Comparison of ENCODE assay signal across 23 cellular contexts in genomic region chr10:124298891-124299290, GRCh38.
"Had no signal": no experiment of that assay in that cellular context is flagged by ENCODE, and none has a peak within 500 bp of the region (broad histone marks: within the 10 kb centered on the region; RNA-seq: fewer than 3 reads in every experiment).

No MANE protein-coding gene starts in this region.

- H3K27me3 ChIP-seq: colonic mucosa, esophagus muscularis mucosa, gastroesophageal sphincter, heart left ventricle, right lobe of liver, spleen, thyroid gland had no signal

- FAIRE-seq: endometrium, urothelium cell line had no signal

- DNase-seq: activated CD4-positive, alpha-beta memory T cell treated with anti-CD3 and anti-CD28 coated beads for 36 hours; activated CD4-positive, alpha-beta T cell treated with anti-CD3 and anti-CD28 coated beads for 4 hours; activated naive CD4-positive, alpha-beta T cell treated with anti-CD3 and anti-CD28 coated beads, Interleukin-2, amount 10 ng/mL, durations not matched to agents 7 days and 5 days; activated naive CD8-positive, alpha-beta T cell treated with anti-CD3 and anti-CD28 coated beads, Interleukin-2, amount 50 U/mL, for 24 hours; activated T-cell treated with anti-CD3 and anti-CD28 coated beads, Interleukin-2, amount 50 U/mL, for 1 hour; anterior cingulate cortex; caudate nucleus; colonic mucosa; heart left ventricle; kidney glomerular epithelial cell; lower lobe of right lung; nephron progenitor cell; spleen; stimulated activated naive B cell treated with anti-CD40 and anti-IgM and Interleukin-4, amounts not matched to agents 10 μg/mL and 1 μg/mL and 100 μg/mL, for 72 hours; thyroid gland had no signal

- ATAC-seq: activated naive CD8-positive, alpha-beta T cell treated with anti-CD3 and anti-CD28 coated beads, Interleukin-2, amount 50 U/mL, for 24 hours; activated T-helper 17 cell treated with anti-CD3 and anti-CD28 coated beads, Interleukin-2, amount 50 U/mL, for 72 hours; gastroesophageal sphincter; heart left ventricle; lower lobe of right lung; psoas muscle; right lobe of liver; stimulated activated naive B cell treated with anti-CD40 and anti-IgM and Interleukin-4, amounts not matched to agents 10 μg/mL and 1 μg/mL and 100 μg/mL, for 72 hours had no signal

- H3K9me3 ChIP-seq: colonic mucosa, psoas muscle, right lobe of liver, thyroid gland had no signal

- H3K36me3 ChIP-seq: colonic mucosa, esophagus muscularis mucosa, gastroesophageal sphincter, heart left ventricle, lower lobe of right lung, right lobe of liver, spleen, thyroid gland had no signal

- H3K4me1 ChIP-seq: colonic mucosa, heart left ventricle, lower lobe of right lung, psoas muscle, right lobe of liver, spleen, thyroid gland had no signal

- H3K27ac ChIP-seq: colonic mucosa, esophagus muscularis mucosa, gastroesophageal sphincter, heart left ventricle, lower lobe of right lung, psoas muscle, right lobe of liver, SK-N-MC, spleen, thyroid gland had no signal

- H3K4me3 ChIP-seq: colonic mucosa, esophagus muscularis mucosa, gastroesophageal sphincter, heart left ventricle, lower lobe of right lung, psoas muscle, right lobe of liver, SK-N-MC, spleen, thyroid gland had no signal
